Comparison of ENCODE assay signal across 18 cellular contexts in the genomic region with DNA sequence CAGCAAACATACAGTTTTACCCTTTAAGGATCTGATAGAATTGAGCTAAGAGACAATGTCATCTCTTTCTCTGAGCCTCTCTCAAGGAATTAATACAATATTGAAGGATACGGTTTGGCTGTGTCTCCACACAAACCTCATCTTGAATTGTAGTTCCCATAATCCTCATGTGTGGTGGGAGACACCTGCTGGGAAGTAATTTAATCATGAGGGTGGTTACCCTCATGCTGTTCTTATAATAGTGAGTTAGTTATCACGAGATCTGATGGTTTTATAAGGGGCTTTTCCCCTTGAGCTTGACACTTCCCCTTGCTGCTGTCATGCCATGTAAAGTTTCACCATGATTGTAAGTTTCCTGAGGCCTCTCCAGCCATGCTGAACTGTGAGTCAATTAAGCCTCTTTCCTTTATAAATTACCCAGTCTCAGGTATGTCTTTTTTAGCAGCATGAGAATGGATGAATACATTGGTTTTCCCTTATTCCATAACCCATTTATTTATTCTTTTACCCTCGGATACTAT. TPM values are rescaled to one million over a fixed set of nuclear protein-coding genes. Genes with fewer than 3 reads are reported as not detected.
DNase-seq lines count a peak whose midpoint lies in the region; ATAC-seq, FAIRE-seq and TF ChIP-seq lines count a peak whose summit lies in the region.
"Had no signal": no experiment of that assay in that cellular context is flagged by ENCODE, and none has a peak within 500 bp of the region (broad histone marks: within the 10 kb centered on the region; RNA-seq: fewer than 3 reads in every experiment).

No MANE protein-coding gene starts in this region.

- H3K4me3 ChIP-seq in endothelial cell of umbilical vein (replicated peaks in 1 of 3; ENCODE audit: insufficient read depth in 1 of 3, low read depth in 1 of 3, low read length in 3 of 3), result no peak overlapping the region

- no peak for ATAC-seq in GM18517 (IDR thresholded peaks at IDR 0.05; ENCODE audit: unreplicated experiment)

- POLR2A ChIA-PET in endothelial cell of umbilical vein (lab: Charles Lee), result no interaction called here

- dilution Hi-C loops in endothelial cell of umbilical vein (cut with MboI; ENCODE audit: extremely low pct_ligation_motif_present, low sequenced_read_pairs), result no loop called here

- no peaks in the 10 kb centered on the region for H3K79me2 ChIP-seq in endothelial cell of umbilical vein (ENCODE audit: control insufficient read depth, insufficient read depth, low read length)

- no peaks in the 10 kb centered on the region for H3K36me3 ChIP-seq in endothelial cell of umbilical vein (ENCODE audit: control insufficient read depth in 2 of 2, extremely low read depth in 1 of 2, insufficient read depth in 2 of 2, low read length in 2 of 2)

- no peaks in the 10 kb centered on the region for H3K36me3 Mint-ChIP-seq in activated naive CD4-positive, alpha-beta T cell treated with anti-CD3 and anti-CD28 coated beads for 36 hours (ENCODE audit: low read depth)
- no peaks in the 10 kb centered on the region for H3K36me3 Mint-ChIP-seq in T-helper 2 cell treated with Interferon-gamma antibody and Interleukin-4, amounts not matched to agents 5 μg/mL and 100 μg/mL, for 36 hours (ENCODE audit: low read depth)
- H3K36me3 Mint-ChIP-seq: IgD-negative memory B cell had no signal

- peaks cover 3% of the 10 kb centered on the region for H3K4me1 Mint-ChIP-seq in activated naive CD4-positive, alpha-beta T cell treated with anti-CD3 and anti-CD28 coated beads for 36 hours (ENCODE audit: low read depth)
- peaks cover 3% of the 10 kb centered on the region for H3K4me1 Mint-ChIP-seq in T-helper 2 cell treated with Interferon-gamma antibody and Interleukin-4, amounts not matched to agents 5 μg/mL and 100 μg/mL, for 36 hours (ENCODE audit: low read depth)
- H3K4me1 Mint-ChIP-seq: IgD-negative memory B cell had no signal

- H3K27ac Mint-ChIP-seq in activated naive CD4-positive, alpha-beta T cell treated with anti-CD3 and anti-CD28 coated beads for 36 hours, result no peak overlapping the region
- no peak overlapping the region for H3K27ac Mint-ChIP-seq in T-helper 2 cell treated with Interferon-gamma antibody and Interleukin-4, amounts not matched to agents 5 μg/mL and 100 μg/mL, for 36 hours
- H3K27ac Mint-ChIP-seq: H9, IgD-negative memory B cell had no signal

- H3K9me1 ChIP-seq in endothelial cell of umbilical vein (replicated peaks; ENCODE audit: control insufficient read depth, extremely low read depth, insufficient read depth, low read length), result no peaks in the 10 kb centered on the region

- intact Hi-C loops in activated naive CD4-positive, alpha-beta T cell treated with anti-CD3 and anti-CD28 coated beads for 36 hours (cut with micrococcal nuclease), result no loop called here
- intact Hi-C loops in endothelial cell of umbilical vein (cut with micrococcal nuclease), result no loop called here

- peak; percentile 57 for FAIRE-seq in endothelial cell of umbilical vein (lab: Jason Lieb, UNC)

- CTCF ChIA-PET in activated naive CD4-positive, alpha-beta T cell treated with anti-CD3 and anti-CD28 coated beads for 36 hours (lab: Charles Lee), result interaction anchor here (0.6 kb wide), 1 partner anchor 222 kb away, joined by 7 read pairs; no protein-coding TSS in a partner anchor
- CTCF ChIA-PET in endothelial cell of umbilical vein (lab: Charles Lee), result interaction anchor here (1.4 kb wide), 1 partner anchor 15 kb away, joined by 5 read pairs; no protein-coding TSS in a partner anchor

- H3K4me2 ChIP-seq in endothelial cell of umbilical vein (ENCODE audit: insufficient read depth, low read length), result no peak overlapping the region

- no peak overlapping the region for H2AFZ ChIP-seq in endothelial cell of umbilical vein (ENCODE audit: low read depth, low read length)

- H3K27me3 ChIP-seq in endothelial cell of umbilical vein (ENCODE audit: control insufficient read depth in 2 of 2, insufficient read depth in 2 of 2, low read length in 2 of 2), result peaks cover 0 to 1% of the 10 kb centered on the region in 2 experiments

- H3K27me3 Mint-ChIP-seq in activated naive CD4-positive, alpha-beta T cell treated with anti-CD3 and anti-CD28 coated beads for 36 hours (ENCODE audit: low read depth), result peaks cover 10% of the 10 kb centered on the region
- H3K27me3 Mint-ChIP-seq in T-helper 2 cell treated with Interferon-gamma antibody and Interleukin-4, amounts not matched to agents 5 μg/mL and 100 μg/mL, for 36 hours (ENCODE audit: low read depth), result peaks cover 5% of the 10 kb centered on the region

- no TSS peak for BruUV-seq in endothelial cell of umbilical vein (replicated peaks; lab: Mats Ljungman, UMichigan)

- no peak overlapping the region for H3K4me3 Mint-ChIP-seq in activated naive CD4-positive, alpha-beta T cell treated with anti-CD3 and anti-CD28 coated beads for 36 hours
- H3K4me3 Mint-ChIP-seq in T-helper 2 cell treated with Interferon-gamma antibody and Interleukin-4, amounts not matched to agents 5 μg/mL and 100 μg/mL, for 36 hours, result no peak overlapping the region
- H3K4me3 Mint-ChIP-seq: H9, IgD-negative memory B cell had no signal

- no peaks in the 10 kb centered on the region for H3K9me3 Mint-ChIP-seq in activated naive CD4-positive, alpha-beta T cell treated with anti-CD3 and anti-CD28 coated beads for 36 hours
- no peaks in the 10 kb centered on the region for H3K9me3 Mint-ChIP-seq in T-helper 2 cell treated with Interferon-gamma antibody and Interleukin-4, amounts not matched to agents 5 μg/mL and 100 μg/mL, for 36 hours
- H3K9me3 Mint-ChIP-seq: H9, IgD-negative memory B cell had no signal

- H3K27ac ChIP-seq in endothelial cell of umbilical vein (ENCODE audit: insufficient read depth, low read depth, low read length), result no peak overlapping the region

- no peak for TF ChIP-seq POLR2A in endothelial cell of umbilical vein (IDR thresholded peaks at IDR 0.05; ENCODE audit: low read depth, low read length)

- DNase-seq in activated naive CD4-positive, alpha-beta T cell treated with anti-CD3 and anti-CD28 coated beads for 36 hours, result peak; percentile 10
- no peak for DNase-seq in activated naive CD4-positive, alpha-beta T cell (lab: John Stamatoyannopoulos, UW)
- DNase-seq in KBM-7 (peak; percentile 35), endothelial cell of umbilical vein (ENCODE audit: low read depth, low spot score) (peak; percentile 25), COLO829 (ENCODE audit: low spot score) (no peak)
- DNase-seq in T-helper 2 cell treated with Interferon-gamma antibody and Interleukin-4, amounts not matched to agents 5 μg/mL and 100 μg/mL, for 36 hours (ENCODE audit: low spot score), result no peak
- DNase-seq: DMS153, EL, H9, MV-4-11, NCI-H1436 treated with DMSO at 0.1 percent for 48 hours, NCI-H2081 treated with DMSO at 0.1 percent for 48 hours, NCI-H446, NCI-H774, SIG-M5 had no signal

- no peaks in the 10 kb centered on the region for H3K9me3 ChIP-seq in endothelial cell of umbilical vein (replicated peaks; ENCODE audit: control insufficient read depth, insufficient read depth, low read length)

- in situ Hi-C loops in KBM-7 (cut with MboI; ENCODE audit: low pct_unique_long_range_greater_than_20kb, low sequenced_read_pairs), result loop anchor here (25.0 kb wide), 1 partner anchor 596 kb away; the partner anchor contains the start of gene SIX1

- no peak overlapping the region for H3K9ac ChIP-seq in endothelial cell of umbilical vein (replicated peaks; ENCODE audit: extremely low read depth, insufficient read depth, low read length)

- TF ChIP-seq CTCF in endothelial cell of umbilical vein (IDR thresholded peaks at IDR 0.05; ENCODE audit: extremely low read depth in 1 of 2, insufficient read depth in 1 of 2, low read depth in 1 of 2, low read length in 2 of 2), result no peak

- H4K20me1 ChIP-seq in endothelial cell of umbilical vein (replicated peaks; ENCODE audit: control insufficient read depth, extremely low read depth, insufficient read depth, low read length), result no peaks in the 10 kb centered on the region

- H3K4me1 ChIP-seq in endothelial cell of umbilical vein (ENCODE audit: control insufficient read depth, extremely low read depth, insufficient read depth, low read length), result no peaks in the 10 kb centered on the region

TF ChIP-seq in endothelial cell of umbilical vein, 7 proteins besides CTCF, POLR2A, EP300 and RAD21:
- TF ChIP-seq EZH2 (IDR thresholded peaks at IDR 0.05; ENCODE audit: borderline replicate concordance, low read depth, low read length, severe bottlenecking), result no peak
- TF ChIP-seq, protein P1, sequence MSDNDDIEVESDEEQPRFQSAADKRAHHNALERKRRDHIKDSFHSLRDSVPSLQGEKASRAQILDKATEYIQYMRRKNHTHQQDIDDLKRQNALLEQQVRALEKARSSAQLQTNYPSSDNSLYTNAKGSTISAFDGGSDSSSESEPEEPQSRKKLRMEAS (IDR thresholded peaks at IDR 0.05; ENCODE audit: insufficient read depth, insufficient read length), result no peak
- TF ChIP-seq JUN (IDR thresholded peaks at IDR 0.05; ENCODE audit: borderline replicate concordance, insufficient read depth, insufficient read length, low read depth), result no peak
- TF ChIP-seq FOS (IDR thresholded peaks at IDR 0.05; ENCODE audit: borderline replicate concordance, insufficient read depth, low read length), result no peak
- no peak for TF ChIP-seq GATA2 (IDR thresholded peaks at IDR 0.05; ENCODE audit: insufficient read depth, insufficient read length, low read depth, low read length)
- TF ChIP-seq MYC (IDR thresholded peaks at IDR 0.05; ENCODE audit: low read depth, low read length), result no peak
- no peak for TF ChIP-seq POLR2AphosphoS5 (IDR thresholded peaks at IDR 0.05; ENCODE audit: insufficient read depth, low read depth, low read length)

RNA-seq across cellular contexts. Expression of gene TMEM30B, which starts 47.6 kb away (rescaled TPM):
- total RNA-seq in activated naive CD4-positive, alpha-beta T cell treated with anti-CD3 and anti-CD28 coated beads for 36 hours, result 1 to 10 TPM; 2.8 to 3.0 TPM
- total RNA-seq in endothelial cell of umbilical vein, result 0.25 and 0.35 TPM in 2 replicates
- 0.32 and 0.37 TPM in 2 replicates for polyA plus RNA-seq in endothelial cell of umbilical vein
- polyA plus RNA-seq in endothelial cell of umbilical vein (2011; cell fraction: cytosol; rRNA removed), result 0.10 and 0.28 TPM in 2 replicates
- polyA plus RNA-seq in endothelial cell of umbilical vein (2011; cell fraction: nucleus; rRNA removed), result 0.08 and 0.10 TPM in 2 replicates
- 0.11 and 0.42 TPM in 2 replicates for polyA plus RNA-seq in endothelial cell of umbilical vein (2012)
- 0.12 and 0.76 TPM in 2 replicates for polyA minus RNA-seq in endothelial cell of umbilical vein
- polyA minus RNA-seq in endothelial cell of umbilical vein (2011; cell fraction: cytosol; rRNA and poly(A)+ RNA removed), result not detected
- 0.19 TPM in 1 of 2 replicates, not detected in the other for polyA minus RNA-seq in endothelial cell of umbilical vein (2011; cell fraction: nucleus; rRNA and poly(A)+ RNA removed)
- total RNA-seq: HT1080 had no signal

Comparison
In these comparisons a context has a peak if more than half of its experiments do, and no peak if none do; other contexts are left out.
1. DNase-seq: peak in activated naive CD4-positive, alpha-beta T cell treated with anti-CD3 and anti-CD28 coated beads for 36 hours (single experiment), KBM-7 (single experiment) and endothelial cell of umbilical vein (single experiment); none in activated naive CD4-positive, alpha-beta T cell (0 of 4), T-helper 2 cell treated with Interferon-gamma antibody and Interleukin-4, amounts not matched to agents 5 μg/mL and 100 μg/mL, for 36 hours (single experiment) and COLO829 (single experiment).